ENCODE assay signal across 14 cellular contexts in the genomic region with DNA sequence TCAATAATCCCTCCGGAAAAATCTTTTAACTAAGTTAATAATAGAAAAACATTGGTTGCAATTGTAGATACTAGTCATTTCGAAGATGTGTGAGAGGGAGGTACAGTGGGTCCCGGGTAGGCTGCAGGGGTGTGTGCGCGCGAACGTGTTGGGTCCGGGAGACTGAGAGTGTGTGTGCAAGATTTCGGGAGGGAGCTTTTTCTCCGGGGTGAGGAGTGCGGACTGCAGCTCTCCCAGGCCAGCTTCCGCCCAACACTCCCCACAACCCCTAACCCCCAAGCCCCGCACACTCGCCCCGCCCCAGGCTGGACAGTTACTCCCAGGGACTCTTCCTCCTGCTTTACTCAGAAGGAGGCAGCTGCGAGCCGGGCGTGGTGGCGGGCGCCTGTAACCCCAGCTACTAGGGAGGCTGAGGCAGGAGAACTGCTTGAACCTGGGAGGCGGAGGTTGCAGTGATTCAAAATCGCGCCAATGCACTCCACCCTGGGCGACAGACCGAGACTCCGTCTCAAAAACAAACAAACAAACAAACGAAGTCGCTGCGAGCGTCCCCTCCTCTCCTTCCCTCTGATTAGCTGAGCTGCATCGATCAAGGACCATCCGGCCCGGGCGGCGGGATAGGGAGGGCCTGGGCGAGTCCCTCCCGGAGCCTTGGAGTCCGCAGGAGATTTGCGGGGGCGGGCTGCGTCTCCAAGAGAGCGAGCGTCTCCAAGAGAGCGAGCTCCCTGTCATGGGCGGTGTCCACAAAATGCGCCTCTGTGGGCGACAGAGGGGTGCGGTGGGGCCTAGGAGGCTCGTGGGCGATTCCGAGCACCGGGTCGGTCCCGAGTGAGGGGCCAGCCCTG. TPM values are rescaled to one million over a fixed set of nuclear protein-coding genes. Genes with fewer than 3 reads are reported as not detected.
DNase-seq lines count a peak whose midpoint lies in the region; ATAC-seq and TF ChIP-seq lines count a peak whose summit lies in the region.
"Had no signal": no experiment of that assay in that cellular context is flagged by ENCODE, and none has a peak within 500 bp of the region (broad histone marks: within the 10 kb centered on the region; RNA-seq: fewer than 3 reads in every experiment).

No MANE protein-coding gene starts in this region.

- H3K36me3 ChIP-seq in breast epithelium (no peaks in the 10 kb centered on the region), testis (ENCODE audit: low read depth, missing control alignments) (no peaks in the 10 kb centered on the region)
- H3K36me3 ChIP-seq: BLaER1, pancreas had no signal

- H3K9me3 ChIP-seq in breast epithelium, result no peaks in the 10 kb centered on the region
- no peaks in the 10 kb centered on the region for H3K9me3 ChIP-seq in testis
- H3K9me3 ChIP-seq: pancreas had no signal

- H3K4me1 Mint-ChIP-seq in MCF 10A (ENCODE audit: insufficient read depth, unreplicated experiment), result no peaks in the 10 kb centered on the region
- peaks cover 0 to 14% of the 10 kb centered on the region in 2 donors for H3K4me1 Mint-ChIP-seq in stimulated activated naive B cell treated with anti-CD40 and anti-IgM and Interleukin-4, amounts not matched to agents 10 μg/mL and 1 μg/mL and 100 μg/mL, for 72 hours

- ATAC-seq in GM18909 (IDR thresholded peaks at IDR 0.05; ENCODE audit: poor library complexity, unreplicated experiment) (no peak), GM18858 (IDR thresholded peaks at IDR 0.05; ENCODE audit: unreplicated experiment) (no peak)
- no peak for ATAC-seq in stimulated activated naive B cell treated with anti-CD40 and anti-IgM and Interleukin-4, amounts not matched to agents 10 μg/mL and 1 μg/mL and 100 μg/mL, for 72 hours (replicated peaks)
- ATAC-seq: GM12878 had no signal

- BruUV-seq in MCF 10A (replicated peaks; lab: Mats Ljungman, UMichigan), result no TSS peak

- no peaks in the 10 kb centered on the region for H3K9me3 Mint-ChIP-seq in MCF 10A (ENCODE audit: unreplicated experiment)
- peaks cover 6 to 7% of the 10 kb centered on the region in 2 donors for H3K9me3 Mint-ChIP-seq in stimulated activated naive B cell treated with anti-CD40 and anti-IgM and Interleukin-4, amounts not matched to agents 10 μg/mL and 1 μg/mL and 100 μg/mL, for 72 hours

- no peaks in the 10 kb centered on the region for H3K4me1 ChIP-seq in breast epithelium
- no peaks in the 10 kb centered on the region for H3K4me1 ChIP-seq in testis
- H3K4me1 ChIP-seq: BLaER1 had no signal

- intact Hi-C loops in breast epithelium (cut with DNase I; ENCODE audit: low total_unique reads) (no loop called here), MCF 10A (cut with micrococcal nuclease) (no loop called here), testis (cut with DNase I; ENCODE audit: low total_unique reads) (no loop called here)

- 26 to 44% methylated on average over 26 to 54 of the region's 54 CpGs for WGBS in testis, 2 donors

- no peaks in the 10 kb centered on the region for H3K27me3 Mint-ChIP-seq in MCF 10A (ENCODE audit: insufficient read depth, unreplicated experiment)
- H3K27me3 Mint-ChIP-seq in stimulated activated naive B cell treated with anti-CD40 and anti-IgM and Interleukin-4, amounts not matched to agents 10 μg/mL and 1 μg/mL and 100 μg/mL, for 72 hours, result peaks cover 68 to 87% of the 10 kb centered on the region in 2 donors

- TF ChIP-seq CTCF in breast epithelium (IDR thresholded peaks at IDR 0.05), result no peak
- no peak for TF ChIP-seq CTCF in MCF 10A (IDR thresholded peaks at IDR 0.05; ENCODE audit: unreplicated experiment)
- no peak for TF ChIP-seq CTCF in testis (IDR thresholded peaks at IDR 0.05)

- POLR2A ChIA-PET in MCF 10A (lab: Yijun Ruan, JAX), result no interaction called here

- H3K27me3 ChIP-seq in breast epithelium, result peaks cover 5 to 18% of the 10 kb centered on the region in 2 donors
- no peaks in the 10 kb centered on the region for H3K27me3 ChIP-seq in testis
- H3K27me3 ChIP-seq: BLaER1 had no signal

- H3K4me3 ChIP-seq in breast epithelium (peak overlapping the region; percentile 21 to 61 (median 35)), testis (peak overlapping the region; percentile 21 to 23)
- H3K4me3 ChIP-seq: BLaER1, GM12878 had no signal

- H3K27ac Mint-ChIP-seq in MCF 10A (ENCODE audit: low read depth, unreplicated experiment), result no peak overlapping the region
- H3K27ac Mint-ChIP-seq in stimulated activated naive B cell treated with anti-CD40 and anti-IgM and Interleukin-4, amounts not matched to agents 10 μg/mL and 1 μg/mL and 100 μg/mL, for 72 hours, result no peak overlapping the region

- H3K27ac ChIP-seq in breast epithelium (no peak overlapping the region), testis (no peak overlapping the region)
- H3K27ac ChIP-seq: BLaER1, pancreas had no signal

- no peaks in the 10 kb centered on the region for H3K36me3 Mint-ChIP-seq in MCF 10A (ENCODE audit: insufficient read depth, unreplicated experiment)
- peaks cover 0 to 3% of the 10 kb centered on the region in 2 donors for H3K36me3 Mint-ChIP-seq in stimulated activated naive B cell treated with anti-CD40 and anti-IgM and Interleukin-4, amounts not matched to agents 10 μg/mL and 1 μg/mL and 100 μg/mL, for 72 hours

- H3K4me3 Mint-ChIP-seq in MCF 10A (ENCODE audit: unreplicated experiment), result no peak overlapping the region
- H3K4me3 Mint-ChIP-seq in stimulated activated naive B cell treated with anti-CD40 and anti-IgM and Interleukin-4, amounts not matched to agents 10 μg/mL and 1 μg/mL and 100 μg/mL, for 72 hours, result peak overlapping the region in 1 of 2 donors; percentile 44

- DNase-seq in breast epithelium (ENCODE audit: low spot score in 2 of 2) (no peak), MCF 10A (ENCODE audit: unreplicated experiment) (no peak), dermis blood vessel endothelial cell (peak; percentile 28), left kidney (ENCODE audit: low read depth, low spot score) (peak; percentile 56), testis (peak; percentile 26)
- DNase-seq in stimulated activated naive B cell treated with anti-CD40 and anti-IgM and Interleukin-4, amounts not matched to agents 10 μg/mL and 1 μg/mL and 100 μg/mL, for 72 hours, result no peak
- DNase-seq: activated CD4-positive, alpha-beta T cell treated with anti-CD3 and anti-CD28 coated beads for 1 hour; amniotic stem cell; stimulated activated CD8-positive, alpha-beta memory T cell treated with anti-CD3 and anti-CD28 coated beads, Interleukin-4, amount 100 ng/mL, for 48 hours had no signal

- CTCF ChIA-PET in MCF 10A (lab: Yijun Ruan, JAX), result interaction anchor here (0.6 to 2.5 kb wide), 4 partner anchors 19 to 316 kb away, joined by 3 to 9 read pairs (median 3); no protein-coding TSS in a partner anchor

- TF ChIP-seq POLR2A in breast epithelium (IDR thresholded peaks at IDR 0.05) (no peak), testis (IDR thresholded peaks at IDR 0.05) (no peak)

RNA-seq across cellular contexts. Expression of gene PPM1J, which starts 28.3 kb away (rescaled TPM):
- total RNA-seq in breast epithelium (1 to 10 TPM in 2 of 3 donors, under 1 TPM in 1; 0.32 to 5.3 (median 4.9) TPM), MCF 10A (2022) (0.88 and 1.5 TPM in 2 replicates), dermis blood vessel endothelial cell (0.68 and 0.74 TPM in 2 replicates), testis (10 to 100 TPM; 45.5 to 88.7 TPM)
- polyA plus RNA-seq in testis (ENCODE audit: insufficient read depth, low read depth, low replicate concordance), result 69.5 TPM

RNA-seq across cellular contexts. Expression of gene RHOC, which starts 36.5 kb away (rescaled TPM):
- 100 to 1,000 TPM; 150 to 302 (median 235) TPM for total RNA-seq in breast epithelium
- total RNA-seq in MCF 10A (2022), result 253 and 294 TPM in 2 replicates
- 579 and 920 TPM in 2 replicates for total RNA-seq in dermis blood vessel endothelial cell
- 100 to 1,000 TPM; 191 to 294 TPM for total RNA-seq in testis
- 225 TPM for polyA plus RNA-seq in testis (ENCODE audit: insufficient read depth, low read depth, low replicate concordance)

Comparison
In these comparisons a context has a peak if more than half of its experiments do, and no peak if none do; other contexts are left out.
1. DNase-seq: peak in dermis blood vessel endothelial cell (single experiment), left kidney (single experiment) and testis (single experiment); none in breast epithelium (0 of 2), MCF 10A (single experiment) and stimulated activated naive B cell treated with anti-CD40 and anti-IgM and Interleukin-4, amounts not matched to agents 10 μg/mL and 1 μg/mL and 100 μg/mL, for 72 hours (single experiment).
2. RNA of gene PPM1J, which starts 28.3 kb away (total RNA-seq): 45.5 to 88.7 TPM in testis; 0.32 to 5.3 TPM in breast epithelium, 0.88 to 1.5 TPM in MCF 10A and 0.68 to 0.74 TPM in dermis blood vessel endothelial cell; every median in the first group is over 4 times any median in the second.